In the genomic region with DNA sequence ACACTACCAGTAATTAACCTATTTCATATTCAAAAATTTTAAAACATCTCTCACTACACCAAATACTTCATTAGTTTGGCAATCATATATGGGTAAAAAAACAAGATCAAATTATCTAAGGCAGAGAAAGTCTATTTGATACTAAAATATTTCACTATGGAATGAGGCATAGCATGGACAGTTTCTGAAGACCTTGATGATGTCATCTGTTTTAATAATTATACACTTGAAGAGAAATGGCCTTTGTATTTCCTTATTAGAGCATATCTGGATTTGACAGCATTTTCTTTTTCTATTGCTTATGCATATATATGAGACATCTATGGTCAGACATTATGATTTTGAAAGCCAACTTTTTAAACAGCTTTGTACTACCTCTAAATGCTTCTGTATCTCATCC, we compare ENCODE assay signal across 16 cellular contexts.
DNase-seq lines count a peak whose midpoint lies in the region; ATAC-seq and FAIRE-seq lines count a peak whose summit lies in the region.
"Had no signal": no experiment of that assay in that cellular context is flagged by ENCODE, and none has a peak within 500 bp of the region (broad histone marks: within the 10 kb centered on the region; RNA-seq: fewer than 3 reads in every experiment).

No MANE protein-coding gene starts in this region.

- FAIRE-seq in G401.6 (lab: Jason Lieb, UNC) (peak; percentile 71), colon (lab: Jason Lieb, UNC) (peak; percentile 47), GM19239 (lab: Jason Lieb, UNC) (no peak)

- DNase-seq in SJCRH30: no peak
- DNase-seq in kidney tubule cell (ENCODE audit: low spot score): peak; percentile 45
- no peak for DNase-seq in Ammon's horn (ENCODE audit: low spot score)
- DNase-seq in GM19239 (ENCODE audit: insufficient read length, low spot score): no peak
- DNase-seq: ACHN; C1 segment of cervical spinal cord; CD4-positive, alpha-beta T cell; DND-41; GF-D8; GOT3; H9; Karpas-422 had no signal

- ATAC-seq in GM21528 (IDR thresholded peaks at IDR 0.05; ENCODE audit: low FRiP score, unreplicated experiment): no peak
- no peak for ATAC-seq in GM19023 (IDR thresholded peaks at IDR 0.05; ENCODE audit: unreplicated experiment)

- no peak overlapping the region for H3K4me3 ChIP-seq in SJCRH30

- peak overlapping the region; percentile 94; the same call in 1 of the 2 replicates for H3K27ac ChIP-seq in SJCRH30

- H3K27me3 ChIP-seq in SJCRH30: no peaks in the 10 kb centered on the region

- H3K9me3 ChIP-seq in SJCRH30 (replicated peaks): no peaks in the 10 kb centered on the region

- peaks cover 22% of the 10 kb centered on the region for H3K4me1 ChIP-seq in SJCRH30

- H3K36me3 ChIP-seq in SJCRH30: peaks cover 19% of the 10 kb centered on the region
